In the genomic region with DNA sequence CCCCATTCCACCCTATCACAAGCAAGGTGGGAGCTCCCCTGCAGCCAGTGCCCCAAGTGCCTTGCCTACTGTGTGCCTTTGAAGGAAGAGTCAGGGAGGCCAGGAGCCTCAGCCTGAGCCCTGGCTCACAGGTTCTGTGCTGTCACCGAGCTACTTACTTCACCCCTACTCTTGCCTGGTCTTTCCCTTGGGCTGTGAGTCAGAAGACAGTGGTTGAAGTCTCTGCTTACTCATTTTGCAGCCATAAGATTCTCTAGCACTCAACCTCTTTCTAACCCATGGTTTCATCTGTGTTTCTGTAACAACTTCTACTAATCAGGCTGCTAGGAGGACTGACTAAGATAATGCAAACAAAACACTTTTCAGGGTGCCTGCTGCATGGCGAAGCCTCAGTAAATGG, we compare ENCODE assay signal across 15 cellular contexts.
DNase-seq lines count a peak whose midpoint lies in the region; FAIRE-seq and TF ChIP-seq lines count a peak whose summit lies in the region.
"Had no signal": no experiment of that assay in that cellular context is flagged by ENCODE, and none has a peak within 500 bp of the region (broad histone marks: within the 10 kb centered on the region; RNA-seq: fewer than 3 reads in every experiment).

No MANE protein-coding gene starts in this region.

- no peak overlapping the region for H3K27ac ChIP-seq in AG04450 (ENCODE audit: low read depth, low read length)
- H3K27ac ChIP-seq: thoracic aorta had no signal

- DNase-seq in AG04450 (ENCODE audit: low read depth, low spot score) (peak; percentile 66), GM03348 (ENCODE audit: low spot score) (peak; percentile 72), adipocyte (ENCODE audit: low read depth) (peak; percentile 47), iris pigment epithelial cell (ENCODE audit: low read depth) (peak; percentile 93), frontal cortex (ENCODE audit: low spot score in 2 of 2) (no peak), NCI-H446 treated with DMSO at 0.1 percent for 48 hours (lab: John Stamatoyannopoulos, UW) (no peak), NCI-H1092 treated with DMSO at 0.1 percent for 48 hours (lab: John Stamatoyannopoulos, UW) (no peak), D341Med (ENCODE audit: low spot score) (no peak)
- DNase-seq: erythroblast, immature natural killer cell, NCI-H2081, T-cell had no signal

- H3K9me3 ChIP-seq in AG04450 (ENCODE audit: control insufficient read depth, insufficient read depth, low read length) (no peaks in the 10 kb centered on the region), adipocyte (ENCODE audit: control insufficient read depth, low read length) (no peaks in the 10 kb centered on the region)
- H3K9me3 ChIP-seq: thoracic aorta had no signal

- POLR2A ChIA-PET in AG04450 (lab: Yijun Ruan, JAX), result no interaction called here

- H3K36me3 ChIP-seq in adipocyte (ENCODE audit: control insufficient read depth, insufficient read depth, low read length, severe bottlenecking), result no peaks in the 10 kb centered on the region
- H3K36me3 ChIP-seq: thoracic aorta had no signal

- H3K9ac ChIP-seq in adipocyte (ENCODE audit: low read length), result no peak overlapping the region

- peaks cover 15% of the 10 kb centered on the region for H3K4me1 ChIP-seq in adipocyte (ENCODE audit: control insufficient read depth, insufficient read depth, low read length)

- CTCF ChIA-PET in AG04450 (lab: Charles Lee), result interaction anchor here (0.6 kb wide), 1 partner anchor 1952 kb away, joined by 4 read pairs; no protein-coding TSS in a partner anchor

- no peak for TF ChIP-seq CTCF in AG04450 (IDR thresholded peaks at IDR 0.05; ENCODE audit: low read depth, low read length)

- H3K4me3 ChIP-seq in AG04450 (ENCODE audit: low read depth, low read length) (no peak overlapping the region), adipocyte (ENCODE audit: low read length) (no peak overlapping the region)
- H3K4me3 ChIP-seq: K562, thoracic aorta had no signal

- FAIRE-seq in frontal cortex (lab: Jason Lieb, UNC), result no peak
- FAIRE-seq: GM12892, K562 had no signal

- no peaks in the 10 kb centered on the region for H3K27me3 ChIP-seq in AG04450 (ENCODE audit: control insufficient read depth, insufficient read depth, low read length)
- H3K27me3 ChIP-seq in adipocyte (replicated peaks; ENCODE audit: control insufficient read depth, insufficient read depth, low read length), result no peaks in the 10 kb centered on the region

Comparison
In these comparisons a context has a peak if more than half of its experiments do, and no peak if none do; other contexts are left out.
1. DNase-seq: peak in AG04450 (single experiment), GM03348 (single experiment), adipocyte (single experiment) and iris pigment epithelial cell (single experiment); none in frontal cortex (0 of 2), NCI-H446 treated with DMSO at 0.1 percent for 48 hours (single experiment), NCI-H1092 treated with DMSO at 0.1 percent for 48 hours (single experiment) and D341Med (single experiment).